31 cellular contexts compared by ENCODE assay signal in genomic region chr11:73693877-73694525, GRCh38.
"Had no signal": no experiment of that assay in that cellular context is flagged by ENCODE, and none has a peak within 500 bp of the region (broad histone marks: within the 10 kb centered on the region; RNA-seq: fewer than 3 reads in every experiment).

No MANE protein-coding gene starts in this region.

- H3K27me3 ChIP-seq: adrenal gland, body of pancreas, brain microvascular endothelial cell, breast epithelium had no signal

- H3K9me3 ChIP-seq: adrenal gland, body of pancreas, breast epithelium had no signal

- H3K36me3 ChIP-seq: breast epithelium had no signal

- H3K4me3 ChIP-seq: adrenal gland, body of pancreas, breast epithelium had no signal

- DNase-seq: activated B cell treated with CpG ODN at 0.5 μM for 24 hours; activated CD4-positive, alpha-beta memory T cell treated with anti-CD3 and anti-CD28 coated beads for 36 hours; activated CD4-positive, alpha-beta T cell treated with anti-CD3 and anti-CD28 coated beads for 4 hours; activated CD4-positive, alpha-beta T cell treated with anti-CD3 and anti-CD28 coated beads, Interleukin-2, amount 10 ng/mL, durations not matched to agents 24 days and 14 days; activated CD4-positive, alpha-beta T cell treated with anti-CD3 and anti-CD28 coated beads, Interleukin-2, amount 50 U/mL, for 1 hour; activated CD4-positive, alpha-beta T cell treated with anti-CD3 and anti-CD28 coated beads, Interleukin-2, amount 50 U/mL, for 4 hours; activated CD4-positive, CD25-positive, alpha-beta regulatory T cell treated with anti-CD3 and anti-CD28 coated beads, Interleukin-2, amount 50 U/mL, for 72 hours; activated CD8-positive, alpha-beta memory T cell treated with anti-CD3 and anti-CD28 coated beads, Interleukin-2, amount 50 U/mL, for 4 hours; activated CD8-positive, alpha-beta T cell treated with anti-CD3 and anti-CD28 coated beads for 36 hours; activated effector memory CD4-positive, alpha-beta T cell treated with anti-CD3 and anti-CD28 coated beads, Interleukin-2, amount 50 U/mL, for 16 hours; activated gamma-delta T cell treated with Interleukin-2 at 50 U/mL for 16 hours; activated naive CD4-positive, alpha-beta T cell; activated naive CD4-positive, alpha-beta T cell treated with anti-CD3 and anti-CD28 coated beads for 36 hours; activated naive CD4-positive, alpha-beta T cell treated with anti-CD3 and anti-CD28 coated beads, Interleukin-2, amount 50 U/mL, for 16 hours; activated naive CD8-positive, alpha-beta T cell treated with anti-CD3 and anti-CD28 coated beads for 36 hours; activated T-cell treated with anti-CD3 and anti-CD28 coated beads for 4 hours; activated T-cell treated with anti-CD3 and anti-CD28 coated beads, Interleukin-2, amount 50 U/mL, for 1 hour; activated T-cell treated with anti-CD3 and anti-CD28 coated beads, Interleukin-2, amount 50 U/mL, for 4 hours; activated T-cell treated with anti-CD3 and anti-CD28 coated beads, Interleukin-2, amount 50 U/mL, for 72 hours; adrenal gland; amniotic stem cell; aorta; body of pancreas; brain microvascular endothelial cell; central memory CD4-positive, alpha-beta T cell; T-cell; T-helper 17 cell had no signal

- H3K27ac ChIP-seq: adrenal gland, body of pancreas, brain microvascular endothelial cell, breast epithelium, VCaP had no signal

- H3K4me1 ChIP-seq: adrenal gland, body of pancreas, breast epithelium had no signal

- ATAC-seq: activated CD8-positive, alpha-beta T cell treated with anti-CD3 and anti-CD28 coated beads for 36 hours; activated naive CD4-positive, alpha-beta T cell treated with anti-CD3 and anti-CD28 coated beads, Interleukin-2, amount 50 U/mL, for 72 hours; activated T-cell treated with anti-CD3 and anti-CD28 coated beads, Interleukin-2, amount 50 U/mL, for 4 hours; activated T-cell treated with anti-CD3 and anti-CD28 coated beads, Interleukin-2, amount 50 U/mL, for 72 hours; activated T-helper 17 cell treated with anti-CD3 and anti-CD28 coated beads, Interleukin-2, amount 50 U/mL, for 72 hours; body of pancreas; T-cell; T-helper 17 cell had no signal
